Comparison of ENCODE assay signal across 1 cellular context in genomic region chr6:28353981-28354676, GRCh38.
TF ChIP-seq lines count a peak whose summit lies in the region.

No MANE protein-coding gene starts in this region.

TF ChIP-seq in K562, 482 proteins besides CTCF, POLR2A, EP300 and RAD21 (continued from another document):
- peak; percentile 46; the same call in 1 of the 2 replicates for TF ChIP-seq MAX (CRISPR knock-in tag; IDR thresholded peaks at IDR 0.05)
- peak; percentile 96 for TF ChIP-seq PATZ1 (CRISPR knock-in tag; IDR thresholded peaks at IDR 0.05; ENCODE audit: borderline replicate concordance)
- no peak for TF ChIP-seq ZC3H8 (IDR thresholded peaks at IDR 0.05)
- TF ChIP-seq MXD1 (CRISPR knock-in tag; IDR thresholded peaks at IDR 0.05; ENCODE audit: borderline replicate concordance, poor library complexity, severe bottlenecking): peak; percentile 83
- TF ChIP-seq NCOA4 (IDR thresholded peaks at IDR 0.05; ENCODE audit: partially characterized antibody): no peak
- no peak for TF ChIP-seq STAG1 (CRISPR knock-in tag; IDR thresholded peaks at IDR 0.05; ENCODE audit: borderline replicate concordance)
- TF ChIP-seq PHB2 (IDR thresholded peaks at IDR 0.05; ENCODE audit: low read depth): no peak
- TF ChIP-seq CEBPG (CRISPR knock-in tag; IDR thresholded peaks at IDR 0.05): no peak
- peak in 1 of 2 experiments; percentile 59; a peak in 2 of 4 replicates for TF ChIP-seq CEBPG (tag; conservative IDR thresholded peaks at IDR 0.05 in 1 of 2, IDR thresholded peaks at IDR 0.05 in 1 of 2)
- TF ChIP-seq EZH2 (IDR thresholded peaks at IDR 0.05; ENCODE audit: borderline replicate concordance, low read depth, low read length): no peak
- peak; percentile 93 for TF ChIP-seq ZBTB17 (CRISPR knock-in tag; IDR thresholded peaks at IDR 0.05)
- TF ChIP-seq MXI1 (IDR thresholded peaks at IDR 0.05; ENCODE audit: low read depth, low read length): no peak
- peak; percentile 82; the same call in 1 of the 2 replicates for TF ChIP-seq VEZF1 (CRISPR knock-in tag; IDR thresholded peaks at IDR 0.05)
- peak; percentile 100 for TF ChIP-seq ZNF592 (IDR thresholded peaks at IDR 0.05)
- peak; percentile 90 for TF ChIP-seq HEY1 (CRISPR knock-in tag; IDR thresholded peaks at IDR 0.05; ENCODE audit: borderline replicate concordance)
- TF ChIP-seq RBBP5 (IDR thresholded peaks at IDR 0.05; ENCODE audit: borderline replicate concordance, insufficient read depth, low read length, poor library complexity, severe bottlenecking): peak; percentile 34
- no peak for TF ChIP-seq BRD9 (IDR thresholded peaks at IDR 0.05; ENCODE audit: low read depth, partially characterized antibody)
- TF ChIP-seq TAF7 (tag; IDR thresholded peaks at IDR 0.05): peak; percentile 97
- peak; percentile 98 for TF ChIP-seq ZNF830 (CRISPR knock-in tag; IDR thresholded peaks at IDR 0.05)
